In the genomic region with DNA sequence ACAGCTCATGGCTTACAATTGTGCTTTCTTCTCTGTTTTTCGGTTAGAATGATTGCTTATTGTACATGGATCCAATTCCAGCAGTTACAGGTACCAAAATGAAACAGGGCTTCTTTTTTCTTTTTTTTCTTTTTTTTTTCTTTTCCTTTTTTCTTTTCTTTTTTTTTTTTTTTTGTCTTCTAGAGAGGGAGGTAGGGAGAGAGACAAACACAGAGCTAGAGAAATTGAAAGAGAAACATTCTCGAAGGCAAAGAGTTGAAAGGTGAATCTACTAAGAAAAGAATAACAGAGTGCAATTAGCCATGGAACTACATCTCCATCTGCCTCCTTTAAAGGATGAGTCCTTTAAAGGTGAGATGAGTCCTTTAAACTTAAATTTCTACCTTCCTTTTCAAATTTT, we compare ENCODE assay signal across 13 cellular contexts. TPM values are rescaled to one million over a fixed set of nuclear protein-coding genes. Genes with fewer than 3 reads are reported as not detected.
DNase-seq lines count a peak whose midpoint lies in the region; ATAC-seq and TF ChIP-seq lines count a peak whose summit lies in the region.
"Had no signal": no experiment of that assay in that cellular context is flagged by ENCODE, and none has a peak within 500 bp of the region (broad histone marks: within the 10 kb centered on the region; RNA-seq: fewer than 3 reads in every experiment).

No MANE protein-coding gene starts in this region.

- H3K4me2 ChIP-seq in smooth muscle cell: peak overlapping the region; percentile 98

- H3K36me3 ChIP-seq in HUES64 (ENCODE audit: insufficient read depth, low read length) (peaks cover 8% of the 10 kb centered on the region; the same call in 1 of the 2 replicates), kidney epithelial cell (ENCODE audit: control insufficient read depth, insufficient read depth, low read length) (no peaks in the 10 kb centered on the region), smooth muscle cell (ENCODE audit: low read depth) (no peaks in the 10 kb centered on the region)

- H3K27ac Mint-ChIP-seq in chondrocyte (ENCODE audit: unreplicated experiment): peak overlapping the region; percentile 91
- H3K27ac Mint-ChIP-seq: stimulated activated naive B cell treated with anti-CD40 and anti-IgM and Interleukin-4, amounts not matched to agents 10 μg/mL and 1 μg/mL and 100 μg/mL, for 72 hours had no signal

- H2AFZ ChIP-seq in smooth muscle cell (ENCODE audit: low read depth): no peak overlapping the region

- 39% methylated on average over 2 of the region's 2 CpGs for whole genome bisulfite sequencing in HUES64
- WGBS in smooth muscle cell (ENCODE audit: low lambda C conversion rate): 58% methylated on average over 2 of the region's 2 CpGs

- H3K4me1 Mint-ChIP-seq in chondrocyte (ENCODE audit: low read depth): peaks cover 44% of the 10 kb centered on the region

- H3K27me3 Mint-ChIP-seq in chondrocyte (ENCODE audit: low read depth): no peaks in the 10 kb centered on the region

- H3K9me3 ChIP-seq in HUES64 (ENCODE audit: insufficient read depth, low read depth, low read length): no peaks in the 10 kb centered on the region
- no peaks in the 10 kb centered on the region for H3K9me3 ChIP-seq in smooth muscle cell (replicated peaks; ENCODE audit: low read depth)

- DNase-seq in chondrocyte (ENCODE audit: low spot score) (no peak), kidney epithelial cell (ENCODE audit: low read depth) (no peak), smooth muscle cell (lab: John Stamatoyannopoulos, UW; ENCODE audit: unreplicated experiment) (no peak), NCI-H345 treated with DMSO at 0.1 percent for 48 hours (lab: John Stamatoyannopoulos, UW; ENCODE audit: unreplicated experiment) (no peak), posterior vena cava (ENCODE audit: low spot score) (no peak)
- DNase-seq: activated gamma-delta T cell treated with Interleukin-2 at 50 U/mL for 16 hours; NCI-H1436; stimulated activated CD4-positive, alpha-beta T cell treated with anti-CD3 and anti-CD28 coated beads, Interleukin-4, amount 100 ng/mL, for 24 hours; stimulated activated naive B cell treated with anti-CD40 and anti-IgM and Interleukin-4, amounts not matched to agents 10 μg/mL and 1 μg/mL and 100 μg/mL, for 72 hours had no signal

- no peak overlapping the region for H3K9ac ChIP-seq in HUES64 (ENCODE audit: low read depth, low read length)
- no peak overlapping the region for H3K9ac ChIP-seq in smooth muscle cell (ENCODE audit: low read depth)

- peak overlapping the region; percentile 67 for H3K4me3 ChIP-seq in HUES64 (ENCODE audit: low read length)
- peak overlapping the region; percentile 76 for H3K4me3 ChIP-seq in kidney epithelial cell (ENCODE audit: low read depth, low read length)
- H3K4me3 ChIP-seq in smooth muscle cell: peak overlapping the region; percentile 78
- H3K4me3 ChIP-seq: K562 had no signal

- peaks cover 14% of the 10 kb centered on the region for H3K36me3 Mint-ChIP-seq in chondrocyte (ENCODE audit: low read depth)

- peak overlapping the region; percentile 99 for H3K4me3 Mint-ChIP-seq in chondrocyte (ENCODE audit: unreplicated experiment)
- H3K4me3 Mint-ChIP-seq: stimulated activated naive B cell treated with anti-CD40 and anti-IgM and Interleukin-4, amounts not matched to agents 10 μg/mL and 1 μg/mL and 100 μg/mL, for 72 hours had no signal

- H3K27ac ChIP-seq in HUES64 (ENCODE audit: low read depth, low read length) (no peak overlapping the region), smooth muscle cell (ENCODE audit: low read depth) (no peak overlapping the region)

- intact Hi-C loops in posterior vena cava (cut with DNase I): no loop called here

- peaks cover 26% of the 10 kb centered on the region for H3K4me1 ChIP-seq in HUES64 (ENCODE audit: insufficient read depth, low read length)
- peaks cover 22% of the 10 kb centered on the region for H3K4me1 ChIP-seq in smooth muscle cell (ENCODE audit: low read depth)

- no peaks in the 10 kb centered on the region for H4K20me1 ChIP-seq in smooth muscle cell (ENCODE audit: low read depth)

- no peak for ATAC-seq in HG02970 (IDR thresholded peaks at IDR 0.05; ENCODE audit: low FRiP score, unreplicated experiment)
- no peak for ATAC-seq in HG03108 (IDR thresholded peaks at IDR 0.05; ENCODE audit: unreplicated experiment)
- ATAC-seq: K562; stimulated activated naive B cell treated with anti-CD40 and anti-IgM and Interleukin-4, amounts not matched to agents 10 μg/mL and 1 μg/mL and 100 μg/mL, for 72 hours had no signal

- no peaks in the 10 kb centered on the region for H3K9me3 Mint-ChIP-seq in chondrocyte (ENCODE audit: low read depth)
- H3K9me3 Mint-ChIP-seq: stimulated activated naive B cell treated with anti-CD40 and anti-IgM and Interleukin-4, amounts not matched to agents 10 μg/mL and 1 μg/mL and 100 μg/mL, for 72 hours had no signal

- H3K79me2 ChIP-seq in smooth muscle cell (ENCODE audit: low read depth): peaks cover 17% of the 10 kb centered on the region

- H3F3A ChIP-seq in smooth muscle cell (ENCODE audit: low read depth): no peaks in the 10 kb centered on the region

- H3K27me3 ChIP-seq in HUES64 (ENCODE audit: insufficient read depth, low read length): peaks cover 32% of the 10 kb centered on the region
- no peaks in the 10 kb centered on the region for H3K27me3 ChIP-seq in kidney epithelial cell (ENCODE audit: control insufficient read depth, insufficient read depth, low read length)
- no peaks in the 10 kb centered on the region for H3K27me3 ChIP-seq in smooth muscle cell (ENCODE audit: low read depth)

- TF ChIP-seq CTCF in chondrocyte (IDR thresholded peaks at IDR 0.05): no peak
- no peak for TF ChIP-seq CTCF in kidney epithelial cell (IDR thresholded peaks at IDR 0.05; ENCODE audit: insufficient read depth, low read length, poor library complexity, severe bottlenecking)
- TF ChIP-seq CTCF in smooth muscle cell (IDR thresholded peaks at IDR 0.05; ENCODE audit: borderline replicate concordance, insufficient read depth, poor library complexity, severe bottlenecking): no peak

RNA-seq across cellular contexts. Expression of a gene that starts 1.0 kb away (rescaled TPM):
- 22.1 TPM for polyA plus RNA-seq in HUES64 (2013, experiment 1 of 2)
- polyA plus RNA-seq in HUES64 (2013, experiment 2 of 2): 21.7 TPM
- total RNA-seq in chondrocyte (562 to 605 TPM (median 604 TPM) in 3 replicates), kidney epithelial cell (41.7 and 42.0 TPM in 2 replicates), smooth muscle cell (119 and 180 TPM in 2 replicates), posterior vena cava (100 to 1,000 TPM; 117 to 143 TPM)
- 62.5 and 98.4 TPM in 2 replicates for polyA plus RNA-seq in smooth muscle cell
- polyA plus RNA-seq: K562 had no signal
